ENCODE assay signal across 8 cellular contexts in genomic region chr7:129434846-129435318, GRCh38.
DNase-seq lines count a peak whose midpoint lies in the region; ATAC-seq and TF ChIP-seq lines count a peak whose summit lies in the region.

No MANE protein-coding gene starts in this region.

- no peak for ATAC-seq in stimulated activated memory B cell treated with anti-CD40 and anti-IgM and Interleukin-4, amounts not matched to agents 10 μg/mL and 1 μg/mL and 100 μg/mL, for 72 hours
- no peak for ATAC-seq in HG02623 (IDR thresholded peaks at IDR 0.05; ENCODE audit: unreplicated experiment)

- peaks cover 20% of the 10 kb centered on the region for H3K4me1 Mint-ChIP-seq in stimulated activated memory B cell treated with anti-CD40 and anti-IgM and Interleukin-4, amounts not matched to agents 10 μg/mL and 1 μg/mL and 100 μg/mL, for 72 hours

- H3K9me3 Mint-ChIP-seq in stimulated activated memory B cell treated with anti-CD40 and anti-IgM and Interleukin-4, amounts not matched to agents 10 μg/mL and 1 μg/mL and 100 μg/mL, for 72 hours = no peaks in the 10 kb centered on the region

- peak overlapping the region; percentile 79 for H3K4me3 ChIP-seq in GM08714 (ENCODE audit: low read length)
- H3K4me3 ChIP-seq in NB4 (ENCODE audit: low read depth, low read length) = peak overlapping the region; percentile 76
- H3K4me3 ChIP-seq in astrocyte of the cerebellum (ENCODE audit: low read depth, low read length) = peak overlapping the region; percentile 74

- H3K27ac Mint-ChIP-seq in stimulated activated memory B cell treated with anti-CD40 and anti-IgM and Interleukin-4, amounts not matched to agents 10 μg/mL and 1 μg/mL and 100 μg/mL, for 72 hours = no peak overlapping the region

- H3K27me3 Mint-ChIP-seq in stimulated activated memory B cell treated with anti-CD40 and anti-IgM and Interleukin-4, amounts not matched to agents 10 μg/mL and 1 μg/mL and 100 μg/mL, for 72 hours = peaks cover 33% of the 10 kb centered on the region

- TF ChIP-seq CTCF in NB4 (IDR thresholded peaks at IDR 0.05; ENCODE audit: low read depth, low read length) (no peak), astrocyte of the cerebellum (IDR thresholded peaks at IDR 0.05; ENCODE audit: low read depth, low read length, missing control alignments) (no peak)

- in situ Hi-C loops in astrocyte of the cerebellum (cut with HindIII; ENCODE audit: low sequenced_read_pairs) = no loop called here

- H3K36me3 Mint-ChIP-seq in stimulated activated memory B cell treated with anti-CD40 and anti-IgM and Interleukin-4, amounts not matched to agents 10 μg/mL and 1 μg/mL and 100 μg/mL, for 72 hours = no peaks in the 10 kb centered on the region

- H3K4me3 Mint-ChIP-seq in stimulated activated memory B cell treated with anti-CD40 and anti-IgM and Interleukin-4, amounts not matched to agents 10 μg/mL and 1 μg/mL and 100 μg/mL, for 72 hours = peak overlapping the region; percentile 93

- TF ChIP-seq POLR2A in NB4 (IDR thresholded peaks at IDR 0.05; ENCODE audit: extremely low read depth, insufficient read length) = no peak

- peak; percentile 66 for DNase-seq in NB4 (ENCODE audit: low read depth)
- no peak for DNase-seq in astrocyte of the cerebellum (ENCODE audit: low read depth)
- peak; percentile 63 for DNase-seq in iPS-NIHi11 (ENCODE audit: low spot score)
- no peak for DNase-seq in kidney glomerular epithelial cell (lab: John Stamatoyannopoulos, UW)
- DNase-seq in GDM1 (lab: John Stamatoyannopoulos, UW) = no peak

Comparison
In these comparisons a context has a peak if more than half of its experiments do, and no peak if none do; other contexts are left out.
1. DNase-seq: peak in NB4 (single experiment) and iPS-NIHi11 (single experiment); none in astrocyte of the cerebellum (single experiment), kidney glomerular epithelial cell (single experiment) and GDM1 (single experiment).
2. Peak in every context shown above with its lines, with median percentiles within 50 percentile points of each other: H3K4me3 ChIP-seq.